ENCODE assay signal across 9 cellular contexts in the genomic region with DNA sequence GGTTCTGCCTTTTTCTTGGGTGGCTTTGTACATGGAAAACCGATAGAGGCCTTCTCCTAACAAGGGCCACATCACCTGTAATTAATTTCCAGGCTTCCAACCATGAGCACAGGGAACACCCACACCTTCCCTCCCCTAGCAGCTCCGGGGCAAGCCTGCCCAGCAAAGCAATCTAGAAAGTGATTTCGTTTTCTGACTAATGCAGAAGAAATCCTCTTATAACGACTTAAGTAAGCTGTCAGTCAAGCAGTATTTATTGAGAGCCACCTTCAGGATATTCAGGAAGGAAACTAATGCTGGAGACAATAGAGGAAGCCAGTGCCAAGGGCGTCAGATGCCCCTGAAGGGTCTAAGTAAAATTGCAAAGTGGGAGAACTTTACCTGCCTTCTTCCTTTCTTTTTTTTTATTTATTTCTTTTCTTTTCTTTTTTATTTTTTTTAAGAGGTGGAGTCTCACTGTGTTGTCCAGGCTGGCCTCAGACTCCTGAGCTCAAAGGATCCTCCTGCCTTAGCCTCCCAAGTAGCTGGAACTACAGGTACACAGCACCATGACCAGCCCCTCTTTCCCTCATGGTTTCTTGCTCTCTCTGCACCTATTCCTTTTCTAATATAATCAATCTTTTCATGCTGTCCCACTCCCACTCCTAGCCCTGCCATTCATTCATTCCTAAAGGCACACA.
"Had no signal": no experiment of that assay in that cellular context is flagged by ENCODE, and none has a peak within 500 bp of the region (broad histone marks: within the 10 kb centered on the region; RNA-seq: fewer than 3 reads in every experiment).

No MANE protein-coding gene starts in this region.

- H3K27me3 ChIP-seq: right atrium auricular region, uterus had no signal

- H3K27ac ChIP-seq: neutrophil, right atrium auricular region, skin epidermis, uterus had no signal

- H3K4me3 ChIP-seq: right atrium auricular region, skin epidermis, uterus had no signal

- H3K4me1 ChIP-seq: right atrium auricular region, uterus had no signal

- DNase-seq: effector memory CD4-positive, alpha-beta T cell; hippocampal formation; left colon; naive thymus-derived CD4-positive, alpha-beta T cell; uterus had no signal

- ATAC-seq: activated CD4-positive, CD25-positive, alpha-beta regulatory T cell treated with anti-CD3 and anti-CD28 coated beads, Interleukin-2, amount 50 U/mL, for 24 hours; left colon; naive thymus-derived CD4-positive, alpha-beta T cell had no signal

- H3K36me3 ChIP-seq: neutrophil, right atrium auricular region, uterus had no signal

- H3K9me3 ChIP-seq: neutrophil, uterus had no signal
